ENCODE assay signal across 14 cellular contexts in genomic region chr2:190635781-190636180, GRCh38. TPM values are rescaled to one million over a fixed set of nuclear protein-coding genes. Genes with fewer than 3 reads are reported as not detected.
DNase-seq lines count a peak whose midpoint lies in the region; ATAC-seq and TF ChIP-seq lines count a peak whose summit lies in the region.
"Had no signal": no experiment of that assay in that cellular context is flagged by ENCODE, and none has a peak within 500 bp of the region (broad histone marks: within the 10 kb centered on the region; RNA-seq: fewer than 3 reads in every experiment).

No MANE protein-coding gene starts in this region.

- DNase-seq in AG09309 (ENCODE audit: low read depth), result no peak
- no peak for DNase-seq in GM12864 (ENCODE audit: low read depth)
- no peak for DNase-seq in Panc1 (ENCODE audit: low read depth, low spot score)
- DNase-seq in fibroblast of mammary gland (ENCODE audit: low read depth), result no peak
- DNase-seq in effector CD4-positive, alpha-beta T cell, result no peak
- DNase-seq in NCI-H187 treated with DMSO at 0.1 percent for 48 hours (lab: John Stamatoyannopoulos, UW), result no peak
- no peak for DNase-seq in gastrocnemius medialis
- DNase-seq: left lung, NCI-H510A, nucleus accumbens had no signal

- TF ChIP-seq CTCF in AG09309 (IDR thresholded peaks at IDR 0.05; ENCODE audit: control insufficient read depth, insufficient read depth, low read depth, low read length, missing control alignments) (peak; percentile 3), GM12864 (IDR thresholded peaks at IDR 0.05; ENCODE audit: low read depth, low read length, missing control alignments) (peak; percentile 49), Panc1 (IDR thresholded peaks at IDR 0.05) (peak; percentile 48), fibroblast of mammary gland (conservative IDR thresholded peaks at IDR 0.05; ENCODE audit: control insufficient read depth, insufficient read depth, low read depth, low read length) (peak; percentile 22), gastrocnemius medialis (IDR thresholded peaks at IDR 0.05 in 4 of 5, conservative IDR thresholded peaks at IDR 0.05 in 1 of 5) (no peak)

- no peak for TF ChIP-seq POLR2A in gastrocnemius medialis (IDR thresholded peaks at IDR 0.05)

- H3K9me3 ChIP-seq in Panc1 (ENCODE audit: control insufficient read depth, insufficient read depth, low read depth, low read length) (no peaks in the 10 kb centered on the region), gastrocnemius medialis (no peaks in the 10 kb centered on the region)
- H3K9me3 ChIP-seq: left lung, SJSA1 had no signal

- in situ Hi-C loops in Panc1 (cut with HindIII; ENCODE audit: low pct_unique_long_range_greater_than_20kb, low sequenced_read_pairs) (no loop called here), gastrocnemius medialis (cut with MboI; ENCODE audit: low sequenced_read_pairs in 4 of 4) (loop anchor here in 1 of 4 donors (25.0 kb wide), 1 partner anchor 98 kb away; the partner anchor contains the start of gene NEMP2)

- no peaks in the 10 kb centered on the region for H3K36me3 ChIP-seq in Panc1 (ENCODE audit: control insufficient read depth, insufficient read depth, low read length)
- H3K36me3 ChIP-seq in gastrocnemius medialis, result no peaks in the 10 kb centered on the region
- H3K36me3 ChIP-seq: left lung, SJSA1 had no signal

- CTCF ChIA-PET in Panc1 (lab: Charles Lee), result interaction anchor here (0.6 kb wide), 1 partner anchor 22 kb away, joined by 3 read pairs; no protein-coding TSS in a partner anchor

- H3K27me3 ChIP-seq in Panc1 (ENCODE audit: control insufficient read depth, insufficient read depth, low read length), result no peaks in the 10 kb centered on the region
- no peaks in the 10 kb centered on the region for H3K27me3 ChIP-seq in gastrocnemius medialis
- H3K27me3 ChIP-seq: left lung, SJSA1 had no signal

- no peaks in the 10 kb centered on the region for H3K4me1 ChIP-seq in Panc1 (ENCODE audit: control insufficient read depth, insufficient read depth, low read length)
- H3K4me1 ChIP-seq in gastrocnemius medialis, result peaks cover 0 to 4% of the 10 kb centered on the region in 2 donors

- intact Hi-C loops in Panc1 (cut with micrococcal nuclease; ENCODE audit: unreplicated experiment), result no loop called here
- intact Hi-C loops in gastrocnemius medialis (cut with DNase I; ENCODE audit: low total_unique reads), result no loop called here

- ATAC-seq in Panc1, result no peak
- no peak for ATAC-seq in GM19455 (IDR thresholded peaks at IDR 0.05; ENCODE audit: unreplicated experiment)
- ATAC-seq in gastrocnemius medialis, result no peak
- ATAC-seq: CD8-positive, alpha-beta T cell; WTC11 had no signal

- H3K27ac ChIP-seq in Panc1 (ENCODE audit: low read length), result no peak overlapping the region
- H3K27ac ChIP-seq in gastrocnemius medialis, result no peak overlapping the region
- H3K27ac ChIP-seq: left lung had no signal

- BruUV-seq in Panc1 (replicated peaks; lab: Mats Ljungman, UMichigan), result no TSS peak

- POLR2A ChIA-PET in Panc1 (lab: Charles Lee), result no interaction called here

- H3K4me3 ChIP-seq in AG09309 (ENCODE audit: control insufficient read depth, low read depth, low read length) (no peak overlapping the region), GM12864 (ENCODE audit: low read depth, low read length) (no peak overlapping the region), Panc1 (ENCODE audit: low read depth in 2 of 2, low read length in 2 of 2) (no peak overlapping the region), fibroblast of mammary gland (ENCODE audit: control insufficient read depth, low read depth, low read length) (no peak overlapping the region), gastrocnemius medialis (no peak overlapping the region)
- H3K4me3 ChIP-seq: left lung, SJSA1 had no signal

RNA-seq across cellular contexts. Expression of gene NAB1, which starts 13.1 kb away (rescaled TPM):
- total RNA-seq in Panc1 (2021; ENCODE audit: unreplicated experiment) (40.2 TPM), gastrocnemius medialis (10 to 100 TPM in 2 of 4 donors, 1 to 10 TPM in 2; 4.9 to 11.0 (median 9.2) TPM)
- 25.1 TPM for polyA plus RNA-seq in Panc1 (2012; ENCODE audit: insufficient read length)

Comparison
In these comparisons a context has a peak if more than half of its experiments do, and no peak if none do; other contexts are left out.
1. CTCF ChIP-seq: peak in AG09309 (single experiment), GM12864 (single experiment), Panc1 (single experiment) and fibroblast of mammary gland (single experiment); none in gastrocnemius medialis (0 of 5).